Comparison of ENCODE assay signal across 15 cellular contexts in the genomic region with DNA sequence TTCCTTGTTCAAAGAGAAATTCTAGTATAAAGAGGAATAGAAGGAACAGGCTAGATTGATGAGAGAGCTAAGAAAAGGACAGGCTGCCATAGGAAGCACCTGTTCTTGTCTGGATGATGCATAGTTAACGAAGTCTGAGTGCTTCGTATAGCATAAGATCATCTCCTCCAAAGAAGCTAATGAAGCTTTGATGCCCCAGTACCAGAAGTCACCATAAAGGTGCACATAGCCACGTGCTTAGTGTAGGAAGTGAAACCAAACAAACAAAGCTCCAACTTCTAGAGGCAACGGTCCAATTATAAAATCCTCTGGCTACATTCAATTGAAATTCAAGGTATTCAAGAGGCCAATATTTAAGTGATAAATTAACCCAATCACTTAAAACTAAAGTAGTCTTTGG.
"Had no signal": no experiment of that assay in that cellular context is flagged by ENCODE, and none has a peak within 500 bp of the region (broad histone marks: within the 10 kb centered on the region; RNA-seq: fewer than 3 reads in every experiment).

No MANE protein-coding gene starts in this region.

- ATAC-seq: left cardiac atrium, natural killer cell, right lobe of liver, WTC11 had no signal

- H3K27ac ChIP-seq: right lobe of liver had no signal

- H3K9me3 ChIP-seq: right lobe of liver had no signal

- H3K4me1 ChIP-seq: right lobe of liver had no signal

- H3K36me3 ChIP-seq: right lobe of liver had no signal

- H3K27ac Mint-ChIP-seq: activated CD4-positive, alpha-beta T cell treated with anti-CD3 and anti-CD28 coated beads, Interleukin-2, amount 10 ng/mL, durations not matched to agents 24 days and 14 days; activated naive CD4-positive, alpha-beta T cell treated with anti-CD3 and anti-CD28 coated beads, Interleukin-2, amount 50 U/mL, for 24 hours; dendritic cell treated with granulocyte-macrophage colony-stimulating factor and Interleukin-4, amounts not matched to agents 40 ng/mL and 50 ng/mL, for 4 days; natural killer cell; progenitor cell of endocrine pancreas; T-helper 1 cell treated with Interleukin-12 subunit alpha and Interleukin-12 subunit beta and Interleukin-4 antibody, amounts not matched to agents 30 μg/mL and 1 μg/mL, for 36 hours; WTC11 had no signal

- H3K27me3 ChIP-seq: right lobe of liver had no signal

- DNase-seq: activated CD4-positive, alpha-beta T cell treated with anti-CD3 and anti-CD28 coated beads, Interleukin-2, amount 10 ng/mL, durations not matched to agents 24 days and 14 days; activated T-cell treated with anti-CD3 and anti-CD28 coated beads for 4 hours; amniotic stem cell; left cardiac atrium; natural killer cell; nucleus accumbens; right lobe of liver; stimulated activated CD4-positive, alpha-beta T cell treated with anti-CD3 and anti-CD28 coated beads, Interleukin-12 subunit alpha, Interleukin-12 subunit beta, amount 100 ng/mL, for 4 hours had no signal

- H3K4me3 ChIP-seq: lung, right lobe of liver had no signal

- H3K36me3 Mint-ChIP-seq: natural killer cell, WTC11 had no signal

- H3K27me3 Mint-ChIP-seq: activated CD4-positive, alpha-beta T cell treated with anti-CD3 and anti-CD28 coated beads, Interleukin-2, amount 10 ng/mL, durations not matched to agents 24 days and 14 days; brain; progenitor cell of endocrine pancreas had no signal

- H3K9me3 Mint-ChIP-seq: activated CD4-positive, alpha-beta T cell treated with anti-CD3 and anti-CD28 coated beads, Interleukin-2, amount 10 ng/mL, durations not matched to agents 24 days and 14 days; activated naive CD4-positive, alpha-beta T cell treated with anti-CD3 and anti-CD28 coated beads, Interleukin-2, amount 50 U/mL, for 24 hours; brain; dendritic cell treated with granulocyte-macrophage colony-stimulating factor and Interleukin-4, amounts not matched to agents 40 ng/mL and 50 ng/mL, for 4 days; natural killer cell; T-helper 1 cell treated with Interleukin-12 subunit alpha and Interleukin-12 subunit beta and Interleukin-4 antibody, amounts not matched to agents 30 μg/mL and 1 μg/mL, for 36 hours; WTC11 had no signal

- H3K4me3 Mint-ChIP-seq: activated CD4-positive, alpha-beta T cell treated with anti-CD3 and anti-CD28 coated beads, Interleukin-2, amount 10 ng/mL, durations not matched to agents 24 days and 14 days; activated naive CD4-positive, alpha-beta T cell treated with anti-CD3 and anti-CD28 coated beads, Interleukin-2, amount 50 U/mL, for 24 hours; dendritic cell treated with granulocyte-macrophage colony-stimulating factor and Interleukin-4, amounts not matched to agents 40 ng/mL and 50 ng/mL, for 4 days; natural killer cell; T-helper 1 cell treated with Interleukin-12 subunit alpha and Interleukin-12 subunit beta and Interleukin-4 antibody, amounts not matched to agents 30 μg/mL and 1 μg/mL, for 36 hours; WTC11 had no signal
